20 cellular contexts compared by ENCODE assay signal in the genomic region with DNA sequence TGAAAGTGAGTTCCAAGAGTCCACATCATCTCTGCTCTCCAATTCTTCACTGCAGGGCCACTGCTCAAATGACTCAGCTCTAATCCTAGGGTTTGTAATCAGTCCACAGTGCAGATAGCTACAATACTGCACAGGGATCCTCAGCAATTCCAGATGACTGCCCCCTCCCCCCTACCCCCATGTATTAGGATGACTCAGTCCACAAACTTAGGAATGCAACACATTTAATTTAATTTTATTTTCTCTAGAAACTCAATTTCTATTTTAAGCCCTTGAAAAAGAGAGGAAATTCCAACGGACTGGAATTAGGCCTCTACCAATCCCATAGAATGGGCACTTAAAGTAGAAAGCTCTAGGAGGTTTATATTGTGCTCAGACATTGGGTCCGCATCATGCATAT.
DNase-seq lines count a peak whose midpoint lies in the region; TF ChIP-seq lines count a peak whose summit lies in the region.
"Had no signal": no experiment of that assay in that cellular context is flagged by ENCODE, and none has a peak within 500 bp of the region (broad histone marks: within the 10 kb centered on the region; RNA-seq: fewer than 3 reads in every experiment).

No MANE protein-coding gene starts in this region.

- H3K9me3 ChIP-seq in mesenchymal stem cell (ENCODE audit: control insufficient read depth, low read length) (no peaks in the 10 kb centered on the region), HAP-1 (no peaks in the 10 kb centered on the region)
- H3K9me3 ChIP-seq: vagina had no signal

- H3K79me1 ChIP-seq in mesenchymal stem cell (replicated peaks; ENCODE audit: low read length, poor library complexity, severe bottlenecking), result no peaks in the 10 kb centered on the region

- no peak overlapping the region for H3K23ac ChIP-seq in mesenchymal stem cell (ENCODE audit: low read length in 2 of 2)

- no peak overlapping the region for H3K4ac ChIP-seq in mesenchymal stem cell (ENCODE audit: low read depth in 1 of 2, low read length in 2 of 2)

- no peak overlapping the region for H2BK5ac ChIP-seq in mesenchymal stem cell (ENCODE audit: low read depth, low read length, poor library complexity, severe bottlenecking)

- no peak overlapping the region for H2BK15ac ChIP-seq in mesenchymal stem cell (ENCODE audit: low read depth, poor library complexity, severe bottlenecking)

- no peak overlapping the region for H3K27ac ChIP-seq in mesenchymal stem cell (ENCODE audit: low read length, poor library complexity, severe bottlenecking)
- H3K27ac ChIP-seq: vagina, WERI-Rb-1 had no signal

- no peaks in the 10 kb centered on the region for H3K27me3 ChIP-seq in BJ (ENCODE audit: control insufficient read depth, insufficient read depth, low read length)
- H3K27me3 ChIP-seq in mesenchymal stem cell (ENCODE audit: control insufficient read depth in 1 of 2, insufficient read depth in 1 of 2, low read length in 2 of 2), result peaks cover 0 to 7% of the 10 kb centered on the region in 2 experiments
- no peaks in the 10 kb centered on the region for H3K27me3 ChIP-seq in HAP-1 (ENCODE audit: low read depth)
- H3K27me3 ChIP-seq: vagina had no signal

- H3K4me2 ChIP-seq in mesenchymal stem cell (ENCODE audit: low read length, poor library complexity, severe bottlenecking), result no peak overlapping the region
- H3K4me2 ChIP-seq: GM23338 had no signal

- DNase-seq in BJ (ENCODE audit: low read depth), result peak; percentile 28
- peak; percentile 5 for DNase-seq in M059J (ENCODE audit: low read depth)
- peak; percentile 9 for DNase-seq in astrocyte of the spinal cord (ENCODE audit: low read depth, low spot score)
- DNase-seq in mesenchymal stem cell, result peak; percentile 59
- DNase-seq in NCI-H69 (lab: John Stamatoyannopoulos, UW), result no peak
- DNase-seq in GDM1 (lab: John Stamatoyannopoulos, UW), result no peak
- DNase-seq in HAP-1 (ENCODE audit: low spot score in 2 of 2), result no peak
- DNase-seq in C1 segment of cervical spinal cord (lab: John Stamatoyannopoulos, UW), result no peak
- DNase-seq: activated CD4-positive, alpha-beta memory T cell treated with anti-CD3 and anti-CD28 coated beads, Interleukin-2, amount 10 ng/mL, durations not matched to agents 7 days and 5 days; activated naive CD4-positive, alpha-beta T cell treated with anti-CD3 and anti-CD28 coated beads, Interleukin-2, amount 50 U/mL, for 16 hours; activated T-cell treated with anti-CD3 and anti-CD28 coated beads, Interleukin-2, amount 50 U/mL, for 4 hours; mammary epithelial cell; MV-4-11; naive B cell; NCI-H1930; Right ventricle myocardium superior; stimulated activated CD4-positive, alpha-beta T cell treated with anti-CD3 and anti-CD28 coated beads, Interleukin-4, amount 100 ng/mL, for 1 hour; WERI-Rb-1 had no signal

- CTCF ChIA-PET in BJ (lab: Yijun Ruan, JAX), result no interaction called here

- H2AFZ ChIP-seq in mesenchymal stem cell (ENCODE audit: low read depth, low read length), result no peak overlapping the region
- H2AFZ ChIP-seq: GM23338 had no signal

- no peak for TF ChIP-seq CTCF in BJ (IDR thresholded peaks at IDR 0.05; ENCODE audit: insufficient read depth, low read depth, low read length)
- TF ChIP-seq CTCF in astrocyte of the spinal cord (IDR thresholded peaks at IDR 0.05; ENCODE audit: low read depth, low read length), result no peak

- WGBS in mesenchymal stem cell, result 45% methylated on average over 2 of the region's 2 CpGs

- no peak overlapping the region for H3K9ac ChIP-seq in mesenchymal stem cell (ENCODE audit: low read length)

- no peak overlapping the region for H3K18ac ChIP-seq in mesenchymal stem cell (ENCODE audit: low read depth in 1 of 2, low read length in 2 of 2)

- POLR2A ChIA-PET in BJ (lab: Charles Lee), result no interaction called here

- no peak overlapping the region for H3K14ac ChIP-seq in mesenchymal stem cell (ENCODE audit: low read length in 2 of 2)

- H3K36me3 ChIP-seq in BJ (ENCODE audit: control insufficient read depth, insufficient read depth, low read length) (no peaks in the 10 kb centered on the region), mesenchymal stem cell (ENCODE audit: control insufficient read depth in 1 of 2, insufficient read depth in 2 of 2, low read depth in 1 of 2, low read length in 2 of 2) (no peaks in the 10 kb centered on the region), HAP-1 (replicated peaks) (no peaks in the 10 kb centered on the region)
- H3K36me3 ChIP-seq: vagina, WERI-Rb-1 had no signal

- H2BK120ac ChIP-seq in mesenchymal stem cell (ENCODE audit: low read depth, low read length), result no peak overlapping the region

- no peaks in the 10 kb centered on the region for H3K4me1 ChIP-seq in mesenchymal stem cell (ENCODE audit: control insufficient read depth, insufficient read depth, low read depth, low read length)
- no peaks in the 10 kb centered on the region for H3K4me1 ChIP-seq in HAP-1
- H3K4me1 ChIP-seq: vagina had no signal

- in situ Hi-C loops in astrocyte of the spinal cord (cut with HindIII; ENCODE audit: low sequenced_read_pairs), result no loop called here
- in situ Hi-C loops in HAP-1 (cut with MboI; ENCODE audit: low sequenced_read_pairs), result no loop called here

- no peak overlapping the region for H2BK12ac ChIP-seq in mesenchymal stem cell (ENCODE audit: low read length in 2 of 2)

- no peak overlapping the region for H3K4me3 ChIP-seq in BJ (ENCODE audit: low read depth, low read length)
- H3K4me3 ChIP-seq in astrocyte of the spinal cord (ENCODE audit: low read depth, low read length), result no peak overlapping the region
- no peak overlapping the region for H3K4me3 ChIP-seq in mesenchymal stem cell (ENCODE audit: insufficient read depth in 1 of 2, low read depth in 1 of 2, low read length in 2 of 2)
- no peak overlapping the region for H3K4me3 ChIP-seq in HAP-1
- H3K4me3 ChIP-seq: GM23338, vagina had no signal

- H4K8ac ChIP-seq in mesenchymal stem cell (ENCODE audit: low read length), result no peak overlapping the region

- H4K91ac ChIP-seq in mesenchymal stem cell (ENCODE audit: low read length), result no peak overlapping the region

- H2AK5ac ChIP-seq in mesenchymal stem cell (ENCODE audit: low read length, severe bottlenecking), result no peak overlapping the region

Comparison
In these comparisons a context has a peak if more than half of its experiments do, and no peak if none do; other contexts are left out.
1. DNase-seq: peak in BJ (single experiment), M059J (single experiment), astrocyte of the spinal cord (single experiment) and mesenchymal stem cell (single experiment); none in NCI-H69 (single experiment), GDM1 (single experiment), HAP-1 (0 of 2) and C1 segment of cervical spinal cord (0 of 14).